Comparison of ENCODE assay signal across 22 cellular contexts in the genomic region with DNA sequence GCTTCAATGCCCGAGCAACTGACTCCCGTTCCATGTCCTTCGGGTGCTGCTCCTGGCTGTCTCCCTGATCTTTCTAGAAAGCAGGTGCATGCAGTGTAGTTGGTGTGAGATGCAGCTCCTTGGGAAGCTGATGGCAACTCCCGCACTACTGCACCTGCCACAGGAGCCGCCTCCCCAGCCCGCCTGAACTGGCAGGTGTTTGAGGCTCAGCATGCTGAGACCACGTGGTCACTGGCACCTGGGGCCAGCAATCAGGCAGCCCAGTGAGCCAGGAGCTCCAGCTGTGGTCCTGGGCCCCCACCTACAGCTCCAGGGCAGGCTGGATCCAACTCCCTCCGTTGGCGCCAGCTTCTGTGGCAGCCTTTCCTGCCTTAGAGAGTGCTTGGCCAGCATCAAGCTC.
DNase-seq lines count a peak whose midpoint lies in the region; ATAC-seq lines count a peak whose summit lies in the region.
"Had no signal": no experiment of that assay in that cellular context is flagged by ENCODE, and none has a peak within 500 bp of the region (broad histone marks: within the 10 kb centered on the region; RNA-seq: fewer than 3 reads in every experiment).

No MANE protein-coding gene starts in this region.

- H3K23ac ChIP-seq in neuronal stem cell (ENCODE audit: low read depth, low read length, poor library complexity) = no peak overlapping the region

- no peak overlapping the region for H2BK120ac ChIP-seq in neuronal stem cell (ENCODE audit: low read depth, low read length)

- H3K27ac Mint-ChIP-seq in T-helper 17 cell = no peak overlapping the region
- H3K27ac Mint-ChIP-seq: CD14-positive monocyte had no signal

- no peak overlapping the region for H2BK5ac ChIP-seq in neuronal stem cell (ENCODE audit: low read length)

- H3K4me3 Mint-ChIP-seq in T-helper 17 cell = no peak overlapping the region
- H3K4me3 Mint-ChIP-seq: CD14-positive monocyte had no signal

- H2BK12ac ChIP-seq in neuronal stem cell (ENCODE audit: low read length) = peak overlapping the region; percentile 64

- H3K27me3 ChIP-seq in neuronal stem cell (ENCODE audit: control insufficient read depth in 3 of 3, insufficient read depth in 3 of 3, low read depth in 1 of 3, low read length in 3 of 3) = peaks cover 0 to 8% (median 0%) of the 10 kb centered on the region in 3 experiments

- H4K91ac ChIP-seq in neuronal stem cell (ENCODE audit: low read depth, low read length, poor library complexity) = no peak overlapping the region

- H3K9me3 ChIP-seq in neuronal stem cell (replicated peaks in 1 of 2; ENCODE audit: control insufficient read depth in 2 of 2, insufficient read depth in 1 of 2, low read depth in 1 of 2, low read length in 2 of 2) = no peaks in the 10 kb centered on the region
- H3K9me3 ChIP-seq in T-helper 17 cell (ENCODE audit: control insufficient read depth, low read length, poor library complexity, severe bottlenecking) = no peaks in the 10 kb centered on the region

- H3K36me3 ChIP-seq in neuronal stem cell (replicated peaks in 1 of 2; ENCODE audit: control insufficient read depth in 2 of 2, insufficient read depth in 2 of 2, low read length in 2 of 2) = no peaks in the 10 kb centered on the region

- H3K4me1 ChIP-seq in neuronal stem cell (ENCODE audit: control insufficient read depth in 2 of 2, insufficient read depth in 1 of 2, low read depth in 1 of 2, low read length in 2 of 2) = peaks cover 0 to 5% of the 10 kb centered on the region in 2 donors

- H3K4me2 ChIP-seq in neuronal stem cell (ENCODE audit: insufficient read depth, low read length, poor library complexity, severe bottlenecking) = no peak overlapping the region

- no peaks in the 10 kb centered on the region for H3K4me1 Mint-ChIP-seq in T-helper 17 cell
- H3K4me1 Mint-ChIP-seq: CD14-positive monocyte had no signal

- H3K27ac ChIP-seq in neuronal stem cell (replicated peaks; ENCODE audit: low read length) = no peak overlapping the region
- H3K27ac ChIP-seq: SK-N-MC had no signal

- no peak overlapping the region for H3K14ac ChIP-seq in neuronal stem cell (ENCODE audit: low read length)

- H2AK5ac ChIP-seq in neuronal stem cell (ENCODE audit: low read depth, low read length) = no peak overlapping the region

- H3K4ac ChIP-seq in neuronal stem cell (ENCODE audit: low read length) = no peak overlapping the region

- H3K27me3 Mint-ChIP-seq in T-helper 17 cell = peaks cover 32% of the 10 kb centered on the region

- H3K18ac ChIP-seq in neuronal stem cell (ENCODE audit: low read length) = peak overlapping the region; percentile 35

- H2BK15ac ChIP-seq in neuronal stem cell (ENCODE audit: low read length) = no peak overlapping the region

- no peak overlapping the region for H3K9ac ChIP-seq in neuronal stem cell (ENCODE audit: low read depth, low read length, poor library complexity)

- H4K8ac ChIP-seq in neuronal stem cell (ENCODE audit: low read depth, low read length) = no peak overlapping the region

- DNase-seq in NCI-H526 (lab: John Stamatoyannopoulos, UW) = peak; percentile 18 to 45
- DNase-seq in NCI-H526 treated with DMSO at 0.1 percent for 48 hours (lab: John Stamatoyannopoulos, UW) = no peak
- DNase-seq in NCI-H146 treated with DMSO at 0.1 percent for 48 hours (lab: John Stamatoyannopoulos, UW; ENCODE audit: unreplicated experiment) = peak; percentile 1
- peak; percentile 59 for DNase-seq in NCI-H510A treated with DMSO at 0.1 percent for 48 hours (lab: John Stamatoyannopoulos, UW)
- DNase-seq in neuronal stem cell (ENCODE audit: low spot score) = no peak
- no peak for DNase-seq in activated CD4-positive, alpha-beta T cell treated with anti-CD3 and anti-CD28 coated beads for 4 hours
- DNase-seq in T-helper 17 cell = no peak
- DNase-seq in CD1c-positive myeloid dendritic cell (ENCODE audit: extremely low spot score) = no peak
- DNase-seq: ACHN, AML-193, Calu3, DND-41, GDM1, GOT3, KG1, NCI-H1048, NCI-H2029 treated with DMSO at 0.1 percent for 48 hours, NCI-H524, T-helper 9 cell had no signal

- peaks cover 4% of the 10 kb centered on the region for H3K36me3 Mint-ChIP-seq in T-helper 17 cell (ENCODE audit: low read depth)
- H3K36me3 Mint-ChIP-seq: CD14-positive monocyte had no signal

- H2AFZ ChIP-seq in neuronal stem cell (ENCODE audit: low read length) = no peak overlapping the region

- WGBS in neuronal stem cell (ENCODE audit: extremely low coverage in 2 of 2, insufficient read length in 2 of 2, insufficient replicate concordance in 1 of 2), 2 donors = no CpG with 5 or more reads among the region's 9 CpGs

- ATAC-seq in T-helper 17 cell = no peak
- ATAC-seq: GM12878 had no signal

- no peaks in the 10 kb centered on the region for H3K79me1 ChIP-seq in neuronal stem cell (ENCODE audit: low read depth, low read length)

- no peak overlapping the region for H3K4me3 ChIP-seq in neuronal stem cell (ENCODE audit: low read length in 2 of 2)
- H3K4me3 ChIP-seq: GM12878, SK-N-MC had no signal

Comparison
In these comparisons a context has a peak if more than half of its experiments do, and no peak if none do; other contexts are left out.
1. DNase-seq: peak in NCI-H526 (2 of 2), NCI-H146 treated with DMSO at 0.1 percent for 48 hours (single experiment) and NCI-H510A treated with DMSO at 0.1 percent for 48 hours (single experiment); none in NCI-H526 treated with DMSO at 0.1 percent for 48 hours (single experiment), neuronal stem cell (single experiment), activated CD4-positive, alpha-beta T cell treated with anti-CD3 and anti-CD28 coated beads for 4 hours (0 of 2), T-helper 17 cell (0 of 3) and CD1c-positive myeloid dendritic cell (single experiment).